In the genomic region with DNA sequence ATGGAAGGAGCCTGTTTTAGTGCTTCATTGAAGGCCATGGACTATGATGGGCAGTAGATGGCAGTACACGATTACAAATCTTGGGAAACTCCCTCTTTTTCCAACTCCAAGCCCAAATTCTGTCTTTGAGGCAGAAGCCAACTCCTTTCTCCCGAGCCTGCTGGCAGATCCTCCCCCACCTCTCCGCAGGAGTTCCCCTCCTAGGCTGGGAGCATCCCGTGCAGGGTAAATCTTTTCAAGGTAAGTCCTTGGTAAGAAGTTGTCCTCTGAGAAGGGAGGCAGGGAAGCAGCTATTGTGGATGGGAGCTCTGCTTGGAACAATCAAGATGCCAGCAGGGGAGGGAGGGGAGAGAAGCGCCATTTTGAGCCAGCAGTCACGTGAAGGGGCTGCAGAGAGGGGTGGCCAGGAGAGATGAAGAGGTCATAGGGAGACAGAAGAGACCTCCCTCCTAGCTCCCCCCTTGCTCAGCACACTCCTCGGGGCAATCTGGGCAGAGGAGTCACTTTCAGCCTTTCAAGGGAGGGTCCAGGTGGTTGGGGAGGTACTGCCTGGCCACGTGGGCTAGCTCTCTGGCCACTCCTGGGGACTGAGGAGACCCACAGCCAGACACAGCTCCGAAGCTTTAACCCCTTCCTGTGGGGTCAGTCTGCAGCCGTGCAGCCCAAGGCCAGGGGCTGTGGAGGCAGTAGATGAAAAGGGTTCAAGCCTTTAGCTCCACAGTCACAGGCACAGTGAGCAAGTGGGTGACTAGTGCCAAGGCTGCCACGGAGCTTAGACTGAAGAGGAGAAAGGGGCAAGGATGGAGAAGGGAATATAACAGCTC, we compare ENCODE assay signal across 8 cellular contexts.
DNase-seq lines count a peak whose midpoint lies in the region; ATAC-seq, FAIRE-seq and TF ChIP-seq lines count a peak whose summit lies in the region.

No MANE protein-coding gene starts in this region.

- in situ Hi-C loops in brain microvascular endothelial cell (cut with HindIII; ENCODE audit: low pct_ligation_motif_present, low sequenced_read_pairs): no loop called here

- peak; percentile 85 for FAIRE-seq in D721Med (lab: Jason Lieb, UNC)

- no peaks in the 10 kb centered on the region for H3K27me3 ChIP-seq in brain microvascular endothelial cell (replicated peaks)

- DNase-seq in D721Med (ENCODE audit: insufficient read length, low spot score) (peak; percentile 38), NCI-H526 treated with DMSO at 0.1 percent for 48 hours (lab: John Stamatoyannopoulos, UW) (peak; percentile 64), brain microvascular endothelial cell (peak; percentile 87), iPS DF 19.7 (ENCODE audit: low read depth, low spot score) (peak; percentile 69), retinal pigment epithelial cell (ENCODE audit: low read depth) (no peak)

- peak; percentile 65 for ATAC-seq in HG02870 (IDR thresholded peaks at IDR 0.05; ENCODE audit: unreplicated experiment)
- ATAC-seq in GM18909 (IDR thresholded peaks at IDR 0.05; ENCODE audit: poor library complexity, unreplicated experiment): no peak
- ATAC-seq in HG03571 (IDR thresholded peaks at IDR 0.05; ENCODE audit: unreplicated experiment): no peak

- TF ChIP-seq CTCF in D721Med (IDR thresholded peaks at IDR 0.05; ENCODE audit: insufficient read depth, missing control alignments) (peak; percentile 91), brain microvascular endothelial cell (IDR thresholded peaks at IDR 0.05; ENCODE audit: low read depth, low read length, missing control alignments) (peak; percentile 79), retinal pigment epithelial cell (conservative IDR thresholded peaks at IDR 0.05; ENCODE audit: low read depth, low read length) (peak; percentile 81)

- H3K4me3 ChIP-seq in brain microvascular endothelial cell (ENCODE audit: low read depth, low read length): peak overlapping the region; percentile 71
- peak overlapping the region; percentile 80 for H3K4me3 ChIP-seq in retinal pigment epithelial cell (ENCODE audit: low read length)

- H3K27ac ChIP-seq in brain microvascular endothelial cell: peak overlapping the region; percentile 89

- H3K36me3 ChIP-seq in brain microvascular endothelial cell (replicated peaks): peaks cover 4% of the 10 kb centered on the region
